Comparison of ENCODE assay signal across 31 cellular contexts in the genomic region with DNA sequence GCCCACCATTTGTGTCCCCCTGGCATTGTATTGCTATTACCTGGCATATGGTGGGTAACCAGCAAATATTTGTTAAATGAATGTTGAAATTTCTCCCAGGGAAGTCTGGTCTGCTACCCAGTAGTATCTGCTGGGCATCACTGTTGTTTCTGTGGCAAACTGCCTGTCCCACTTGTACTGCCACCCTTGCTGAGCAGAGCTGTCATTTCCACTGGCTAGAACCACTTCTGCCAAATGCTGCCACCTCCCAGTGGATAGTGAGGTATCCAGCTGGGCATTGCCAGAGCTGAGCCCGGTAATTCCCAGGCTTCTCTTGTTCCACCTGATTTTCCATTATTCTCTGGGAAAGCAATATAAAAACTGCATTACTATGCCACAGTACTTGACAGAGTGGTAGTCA.
"Had no signal": no experiment of that assay in that cellular context is flagged by ENCODE, and none has a peak within 500 bp of the region (broad histone marks: within the 10 kb centered on the region; RNA-seq: fewer than 3 reads in every experiment).

No MANE protein-coding gene starts in this region.

- H3K4me1 ChIP-seq: Peyer's patch had no signal

- H3K27ac ChIP-seq: KMS-11, Peyer's patch, WERI-Rb-1 had no signal

- H3K4me3 ChIP-seq: Peyer's patch had no signal

- DNase-seq: activated CD4-positive, alpha-beta memory T cell treated with anti-CD3 and anti-CD28 coated beads, Interleukin-2, amount 10 ng/mL, durations not matched to agents 7 days and 5 days; activated CD4-positive, alpha-beta T cell treated with anti-CD3 and anti-CD28 coated beads for 1 hour; activated CD4-positive, alpha-beta T cell treated with anti-CD3 and anti-CD28 coated beads for 48 hours; activated CD4-positive, CD25-positive, alpha-beta regulatory T cell; activated CD8-positive, alpha-beta memory T cell treated with anti-CD3 and anti-CD28 coated beads for 24 hours; activated CD8-positive, alpha-beta memory T cell treated with anti-CD3 and anti-CD28 coated beads, Interleukin-2, amount 10 ng/mL, durations not matched to agents 7 days and 5 days; activated CD8-positive, alpha-beta memory T cell treated with anti-CD3 and anti-CD28 coated beads, Interleukin-2, amount 50 U/mL, for 48 hours; activated effector memory CD4-positive, alpha-beta T cell treated with Interleukin-2 at 50 U/mL for 16 hours; activated naive CD4-positive, alpha-beta T cell treated with anti-CD3 and anti-CD28 coated beads, Interleukin-2, amount 10 ng/mL, durations not matched to agents 7 days and 5 days; activated naive CD8-positive, alpha-beta T cell treated with anti-CD3 and anti-CD28 coated beads, Interleukin-2, amount 50 U/mL, for 24 hours; activated T-cell treated with anti-CD3 and anti-CD28 coated beads, Interleukin-2, amount 50 U/mL, for 48 hours; anterior cingulate cortex; central memory CD4-positive, alpha-beta T cell; NCI-H1092 treated with DMSO at 0.1 percent for 48 hours; NCI-H146; NCI-H187; NCI-H2029 treated with DMSO at 0.1 percent for 48 hours; NCI-H2107; NCI-H345; NCI-H524 treated with DMSO at 0.1 percent for 48 hours; NCI-H774; NK-92 treated with Interleukin-12 subunit alpha and Interleukin-12 subunit beta, amount 100 ng/mL, for 24 hours; PC-3; Peyer's patch; RPMI8226; SW 1271; T-helper 1 cell; T-helper 2 cell; T-helper 9 cell; WERI-Rb-1 had no signal

- H3K36me3 ChIP-seq: Peyer's patch, WERI-Rb-1 had no signal

- H3K9me3 ChIP-seq: Peyer's patch had no signal

- H3K27me3 ChIP-seq: Peyer's patch had no signal

- ATAC-seq: activated CD8-positive, alpha-beta memory T cell treated with anti-CD3 and anti-CD28 coated beads, Interleukin-2, amount 10 ng/mL, durations not matched to agents 7 days and 5 days; activated naive CD8-positive, alpha-beta T cell treated with anti-CD3 and anti-CD28 coated beads, Interleukin-2, amount 50 U/mL, for 24 hours; PC-3 had no signal
